Comparison of ENCODE assay signal across 23 cellular contexts in the genomic region with DNA sequence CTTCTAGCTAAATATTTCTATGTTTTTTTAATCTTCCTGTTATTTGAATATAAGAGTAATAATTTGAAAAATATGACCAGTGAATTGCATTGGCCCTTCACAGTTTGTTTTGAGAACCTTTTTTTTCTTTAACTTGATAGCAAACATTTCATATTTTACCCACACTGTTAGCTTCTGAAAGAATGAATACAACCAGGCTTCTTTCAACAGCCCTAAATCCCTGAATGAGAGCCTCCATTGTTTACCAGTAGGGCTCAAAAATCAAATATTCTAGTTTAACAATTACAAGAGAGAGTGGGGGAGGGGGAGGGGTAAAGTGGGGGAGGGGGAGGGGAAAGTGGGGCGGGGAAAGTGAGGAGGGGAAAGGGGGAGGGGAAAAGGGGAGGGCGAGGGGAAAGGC. TPM values are rescaled to one million over a fixed set of nuclear protein-coding genes. Genes with fewer than 3 reads are reported as not detected.
DNase-seq lines count a peak whose midpoint lies in the region; ATAC-seq and TF ChIP-seq lines count a peak whose summit lies in the region.
"Had no signal": no experiment of that assay in that cellular context is flagged by ENCODE, and none has a peak within 500 bp of the region (broad histone marks: within the 10 kb centered on the region; RNA-seq: fewer than 3 reads in every experiment).

No MANE protein-coding gene starts in this region.

- no peak for TF ChIP-seq CTCF in sigmoid colon (IDR thresholded peaks at IDR 0.05)

- H3K27ac ChIP-seq in angular gyrus (ENCODE audit: low read depth, low read length) (peak overlapping the region; percentile 71), sigmoid colon (no peak overlapping the region)
- H3K27ac ChIP-seq: A549, HL-60, RWPE1, SK-N-MC had no signal

- no peak for TF ChIP-seq EP300 in sigmoid colon (IDR thresholded peaks at IDR 0.05)

- ATAC-seq in HG03097 (IDR thresholded peaks at IDR 0.05; ENCODE audit: low FRiP score, unreplicated experiment) = no peak
- ATAC-seq: GM12878, HCT116, Panc1 had no signal

- WGBS in sigmoid colon, 2 donors = 71 to 100% methylated on average over 2 of the region's 2 CpGs

- no peaks in the 10 kb centered on the region for H3K9me3 ChIP-seq in sigmoid colon
- H3K9me3 ChIP-seq: A549, Caco-2 had no signal

- no peaks in the 10 kb centered on the region for H3K27me3 ChIP-seq in H7 (ENCODE audit: control insufficient read depth, insufficient read depth, low read length)
- no peaks in the 10 kb centered on the region for H3K27me3 ChIP-seq in sigmoid colon

- no peaks in the 10 kb centered on the region for H3K4me1 ChIP-seq in sigmoid colon
- H3K4me1 ChIP-seq: A549, Caco-2 had no signal

- H3K4me3 ChIP-seq in H7 (ENCODE audit: insufficient read depth, low read depth, low read length) (no peak overlapping the region), sigmoid colon (no peak overlapping the region)
- H3K4me3 ChIP-seq: A549, GM12878, SK-N-MC had no signal

- intact Hi-C loops in sigmoid colon (cut with DNase I) = no loop called here

- no peak for TF ChIP-seq POLR2A in sigmoid colon (IDR thresholded peaks at IDR 0.05)

- peak; percentile 31 for DNase-seq in H7
- peak; percentile 21 for DNase-seq in inferior parietal cortex (ENCODE audit: extremely low spot score)
- DNase-seq in superior temporal gyrus (ENCODE audit: extremely low spot score) = peak; percentile 59
- no peak for DNase-seq in retina
- no peak for DNase-seq in sigmoid colon
- DNase-seq: Caco-2; CD4-positive, alpha-beta memory T cell; NCI-H1092; NCI-H1417 treated with DMSO at 0.1 percent for 48 hours; NCI-H187; NCI-H446; NCI-H524 treated with DMSO at 0.1 percent for 48 hours; NCI-H82; SHP77 had no signal

- H3K36me3 ChIP-seq in H7 (replicated peaks; ENCODE audit: control insufficient read depth, insufficient read depth, low read length) (no peaks in the 10 kb centered on the region), sigmoid colon (no peaks in the 10 kb centered on the region)

RNA-seq across cellular contexts. Expression of a gene that starts 14.5 kb away (rescaled TPM):
- 81.2 and 151 TPM in 2 replicates for total RNA-seq in H7 (2014; rRNA removed; shearing (Covaris generic))
- 100 to 1,000 TPM in 3 of 4 donors, 10 to 100 TPM in 1; 89.5 to 122 (median 111) TPM for total RNA-seq in sigmoid colon
- polyA plus RNA-seq in sigmoid colon = 10 to 100 TPM; 28.2 to 56.4 (median 33.6) TPM

Comparison
In these comparisons a context has a peak if more than half of its experiments do, and no peak if none do; other contexts are left out.
1. DNase-seq: peak in H7 (single experiment), inferior parietal cortex (single experiment) and superior temporal gyrus (single experiment); none in retina (single experiment) and sigmoid colon (single experiment).